ENCODE assay signal across 9 cellular contexts in the genomic region with DNA sequence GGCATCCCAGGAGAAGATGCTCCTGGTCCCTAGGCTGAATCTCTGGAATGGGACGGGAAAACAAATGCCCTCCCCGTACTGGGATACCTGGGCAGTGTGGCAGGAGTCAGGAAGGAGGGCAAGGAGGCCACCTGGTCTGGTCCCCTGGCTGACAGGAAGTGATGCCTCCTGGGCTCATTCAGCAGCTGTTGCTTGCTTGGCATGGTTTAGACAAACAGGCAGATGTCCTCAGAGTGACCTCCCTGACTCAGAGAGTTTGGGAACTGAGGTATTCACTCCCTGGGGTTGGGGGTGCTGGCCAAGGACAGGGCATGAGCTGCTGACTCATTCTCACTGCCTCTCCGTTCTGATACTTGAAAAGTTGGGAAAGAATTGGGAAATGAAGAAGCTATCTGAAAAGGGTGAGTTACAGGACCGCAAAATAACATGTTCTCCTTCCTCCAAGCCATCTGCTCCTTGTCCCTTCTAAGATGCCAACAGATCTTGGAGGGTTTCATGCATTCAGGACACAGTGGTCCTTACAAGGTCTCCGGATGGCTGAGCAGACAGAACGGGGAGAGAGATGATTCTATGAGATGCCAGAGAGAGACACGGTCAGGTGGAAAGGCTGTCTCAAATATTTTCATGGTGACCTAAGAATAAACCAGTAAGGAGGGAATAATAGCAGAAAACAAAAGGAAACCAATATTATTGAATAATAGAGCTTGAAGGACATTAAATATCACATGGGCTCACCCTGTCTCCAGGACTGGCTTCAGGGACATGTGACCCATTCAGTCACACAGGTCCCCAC.
DNase-seq lines count a peak whose midpoint lies in the region; ATAC-seq and TF ChIP-seq lines count a peak whose summit lies in the region.
"Had no signal": no experiment of that assay in that cellular context is flagged by ENCODE, and none has a peak within 500 bp of the region (broad histone marks: within the 10 kb centered on the region; RNA-seq: fewer than 3 reads in every experiment).

No MANE protein-coding gene starts in this region.

- no peak for TF ChIP-seq CTCF in cardiac fibroblast (IDR thresholded peaks at IDR 0.05; ENCODE audit: low read depth, low read length)
- TF ChIP-seq CTCF in right lobe of liver (IDR thresholded peaks at IDR 0.05) = no peak

- H3K9me3 ChIP-seq in right lobe of liver = no peaks in the 10 kb centered on the region

- DNase-seq in 8988T (peak; percentile 27), LHCN-M2 (ENCODE audit: low read depth) (peak; percentile 100), cardiac fibroblast (ENCODE audit: low read depth in 2 of 2) (peak; percentile 99), right lobe of liver (peak in 2 of 3 donors; percentile 69 to 78), DMS114 treated with DMSO at 0.1 percent for 48 hours (lab: John Stamatoyannopoulos, UW; ENCODE audit: unreplicated experiment) (no peak), NAMALWA (ENCODE audit: low spot score) (no peak)
- DNase-seq: Kasumi-1 had no signal

- peak; percentile 27 for TF ChIP-seq POLR2A in right lobe of liver (IDR thresholded peaks at IDR 0.05)

- peaks cover 0 to 5% (median 0%) of the 10 kb centered on the region in 4 donors for H3K4me1 ChIP-seq in right lobe of liver

- WGBS in right lobe of liver (ENCODE audit: insufficient coverage, low coverage, low lambda C conversion rate, missing lambda C conversion rate) = 61% methylated on average over 6 of the region's 7 CpGs

- ATAC-seq in right lobe of liver (peak; percentile 65 to 90 (median 80)), HG03097 (IDR thresholded peaks at IDR 0.05; ENCODE audit: low FRiP score, unreplicated experiment) (no peak), HG03095 (IDR thresholded peaks at IDR 0.05; ENCODE audit: unreplicated experiment) (no peak)

- H3K4me3 ChIP-seq in cardiac fibroblast (replicated peaks in 1 of 2; ENCODE audit: low read depth in 2 of 2, low read length in 2 of 2) (no peak overlapping the region), right lobe of liver (no peak overlapping the region)

- no peaks in the 10 kb centered on the region for H3K27me3 ChIP-seq in right lobe of liver

- intact Hi-C loops in right lobe of liver (cut with DNase I) = no loop called here

- H3K27ac ChIP-seq in right lobe of liver = peak overlapping the region in 2 of 3 donors; percentile 50 to 58

- no peaks in the 10 kb centered on the region for H3K36me3 ChIP-seq in right lobe of liver

Comparison
In these comparisons a context has a peak if more than half of its experiments do, and no peak if none do; other contexts are left out.
1. DNase-seq: peak in 8988T (single experiment), LHCN-M2 (single experiment), cardiac fibroblast (2 of 2) and right lobe of liver (2 of 3); none in DMS114 treated with DMSO at 0.1 percent for 48 hours (single experiment) and NAMALWA (single experiment).
2. ATAC-seq: peak in right lobe of liver (4 of 4); none in HG03097 (single experiment) and HG03095 (single experiment).